In the genomic region with DNA sequence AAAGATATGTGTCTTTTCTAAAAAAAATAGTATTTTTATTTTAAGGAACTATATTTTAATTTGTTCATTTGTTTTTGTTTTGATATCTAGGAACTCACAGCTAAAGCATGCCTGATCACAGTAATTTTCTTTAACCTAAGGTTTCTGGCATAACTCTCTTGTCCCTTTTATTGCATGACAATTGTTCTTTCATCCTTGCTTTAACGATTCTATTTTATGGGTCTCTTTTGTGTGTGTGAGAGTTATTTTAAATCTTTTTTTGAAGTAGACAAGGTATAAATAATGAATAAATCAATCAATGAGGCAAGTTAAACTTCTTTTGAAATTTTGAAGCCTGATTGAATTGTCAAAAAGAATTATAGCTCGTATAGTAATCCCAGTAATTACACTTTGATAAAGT, we compare ENCODE assay signal across 8 cellular contexts.
"Had no signal": no experiment of that assay in that cellular context is flagged by ENCODE, and none has a peak within 500 bp of the region (broad histone marks: within the 10 kb centered on the region; RNA-seq: fewer than 3 reads in every experiment).

No MANE protein-coding gene starts in this region.

- H3K4me3 ChIP-seq: K562 had no signal

- H3K27ac ChIP-seq: HL-60 had no signal

- H3K4me3 Mint-ChIP-seq: IgD-negative memory B cell had no signal

- H3K4me1 Mint-ChIP-seq: IgD-negative memory B cell had no signal

- DNase-seq: IMR-90, KBM-7, KG1 had no signal

- FAIRE-seq: HepG2, HTR-8/SVneo, K562 had no signal

- H3K27ac Mint-ChIP-seq: IgD-negative memory B cell had no signal

- ATAC-seq: HepG2, K562 had no signal

- H3K9me3 Mint-ChIP-seq: IgD-negative memory B cell had no signal

- H3K27me3 Mint-ChIP-seq: IgD-negative memory B cell had no signal
